In the genomic region with DNA sequence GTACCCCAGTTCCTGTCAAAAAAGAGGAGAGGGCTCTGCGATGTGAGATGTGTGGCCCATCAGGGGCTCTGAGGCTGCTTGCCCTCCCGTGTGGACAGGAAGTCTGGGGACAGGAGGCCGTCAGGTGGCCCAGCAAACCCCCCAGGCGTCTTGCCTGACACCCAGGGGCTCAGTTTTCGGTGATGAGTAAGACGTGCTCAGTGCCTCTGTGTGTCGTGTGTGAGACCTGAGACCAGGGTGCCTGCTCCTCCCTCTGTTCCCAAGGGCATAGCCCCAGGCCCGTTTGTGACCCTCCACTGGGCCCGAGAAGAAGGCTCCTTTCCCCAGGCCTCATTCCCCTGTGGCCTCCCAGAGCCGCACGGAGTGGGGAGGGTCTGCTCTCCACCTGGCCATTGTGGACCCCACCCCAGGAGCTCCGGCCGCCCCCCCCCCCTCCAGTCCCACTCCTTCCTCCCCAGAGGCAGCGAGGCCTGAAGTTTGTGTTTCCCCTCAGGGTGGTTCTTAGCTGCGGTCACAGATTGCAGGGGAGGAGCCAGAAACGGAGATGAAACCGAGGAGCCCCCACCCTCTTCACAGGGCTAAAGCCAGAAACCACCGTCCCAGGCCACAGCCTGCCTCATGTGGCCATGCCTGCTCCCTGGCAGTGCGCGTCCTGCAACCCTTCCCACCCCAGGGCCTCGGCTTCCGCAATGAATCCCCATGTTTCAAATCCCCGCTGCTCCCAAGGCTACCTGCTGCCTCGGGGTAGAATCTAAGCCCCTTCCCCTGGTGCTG, we compare ENCODE assay signal across 9 cellular contexts. TPM values are rescaled to one million over a fixed set of nuclear protein-coding genes. Genes with fewer than 3 reads are reported as not detected.
A peak's percentile ranks its signal among the peaks of the same experiment; 100 is the strongest.
DNase-seq lines count a peak whose midpoint lies in the region; ATAC-seq, FAIRE-seq and TF ChIP-seq lines count a peak whose summit lies in the region.
"Had no signal": no experiment of that assay in that cellular context is flagged by ENCODE, and none has a peak within 500 bp of the region (broad histone marks: within the 10 kb centered on the region; RNA-seq: fewer than 3 reads in every experiment).

No MANE protein-coding gene starts in this region.

- TF ChIP-seq POLR2A in HepG2 (IDR thresholded peaks at IDR 0.05; ENCODE audit: insufficient read depth in 1 of 2, low read depth in 2 of 2, low read length in 2 of 2): no peak

- no peak for FAIRE-seq in HepG2 (lab: Jason Lieb, UNC)

- no peaks in the 10 kb centered on the region for H3K9me3 ChIP-seq in SK-N-SH
- H3K9me3 ChIP-seq in HepG2 (ENCODE audit: low read length): no peaks in the 10 kb centered on the region
- H3K9me3 ChIP-seq: body of pancreas had no signal

- no peak for TF ChIP-seq CTCF in SK-N-SH (IDR thresholded peaks at IDR 0.05)
- TF ChIP-seq CTCF in HepG2 (CRISPR knock-in tag; IDR thresholded peaks at IDR 0.05): no peak

- H3F3A ChIP-seq in SK-N-SH (replicated peaks; ENCODE audit: insufficient read depth): peaks cover 41% of the 10 kb centered on the region

- peaks cover 78% of the 10 kb centered on the region for H3K79me2 ChIP-seq in SK-N-SH (ENCODE audit: insufficient read depth)
- H3K79me2 ChIP-seq in HepG2 (ENCODE audit: insufficient read depth, low read length): peaks cover under 1% of the 10 kb centered on the region

- H3K4me2 ChIP-seq in SK-N-SH: peak overlapping the region; percentile 98
- H3K4me2 ChIP-seq in HepG2 (ENCODE audit: low read depth, low read length): no peak overlapping the region

- TF ChIP-seq EP300 in SK-N-SH (IDR thresholded peaks at IDR 0.05; ENCODE audit: borderline replicate concordance in 1 of 2, low read depth in 1 of 2, low read length in 1 of 2) (no peak), HepG2 (IDR thresholded peaks at IDR 0.05; ENCODE audit: low read depth in 2 of 2, low read length in 2 of 2) (no peak), HepG2 (CRISPR knock-in tag; IDR thresholded peaks at IDR 0.05; ENCODE audit: borderline replicate concordance) (no peak)

- no TSS peak for BruUV-seq in HepG2 (replicated peaks; lab: Mats Ljungman, UMichigan)

- intact Hi-C loops in HepG2 (cut with micrococcal nuclease; ENCODE audit: unreplicated experiment): loop anchor here (10.0 kb wide), 1 partner anchor 123 kb away; a partner anchor contains a TSS

- peaks cover 8% of the 10 kb centered on the region for H3K36me3 Mint-ChIP-seq in activated CD8-positive, alpha-beta T cell treated with anti-CD3 and anti-CD28 coated beads, Interleukin-2, amount 10 ng/mL, durations not matched to agents 7 days and 5 days (ENCODE audit: low read depth)

- H3K27me3 Mint-ChIP-seq in activated CD8-positive, alpha-beta T cell treated with anti-CD3 and anti-CD28 coated beads, Interleukin-2, amount 10 ng/mL, durations not matched to agents 7 days and 5 days (ENCODE audit: low read depth): peaks cover 12% of the 10 kb centered on the region

- H3K27ac ChIP-seq in SK-N-SH (ENCODE audit: low read depth in 2 of 2, low read length in 1 of 2) (no peak overlapping the region), HepG2 (ENCODE audit: extremely low read length, insufficient read depth, low read length) (no peak overlapping the region)

- no peaks in the 10 kb centered on the region for H3K9me3 Mint-ChIP-seq in activated CD8-positive, alpha-beta T cell treated with anti-CD3 and anti-CD28 coated beads, Interleukin-2, amount 10 ng/mL, durations not matched to agents 7 days and 5 days (ENCODE audit: insufficient read depth)

- H2AFZ ChIP-seq in SK-N-SH (ENCODE audit: low read depth): no peak overlapping the region
- H2AFZ ChIP-seq in HepG2 (ENCODE audit: low read length): no peak overlapping the region

- in situ Hi-C loops in HepG2 (cut with HindIII; ENCODE audit: extremely low pct_ligation_motif_present, low pct_unique_long_range_greater_than_20kb): no loop called here

- H4K20me1 ChIP-seq in SK-N-SH (ENCODE audit: insufficient read depth) (peaks cover 35% of the 10 kb centered on the region), HepG2 (ENCODE audit: insufficient read depth, low read length) (no peaks in the 10 kb centered on the region)

- H3K9me2 ChIP-seq in SK-N-SH: no peaks in the 10 kb centered on the region

- no peak overlapping the region for H3K9ac ChIP-seq in SK-N-SH
- no peak overlapping the region for H3K9ac ChIP-seq in HepG2 (ENCODE audit: insufficient read depth, low read depth, low read length)

- DNase-seq in SK-N-SH (no peak), HepG2 (ENCODE audit: low spot score) (no peak), NCI-H748 (lab: John Stamatoyannopoulos, UW; ENCODE audit: unreplicated experiment) (no peak), cerebellar cortex (ENCODE audit: low spot score) (no peak)
- peak; percentile 57 for DNase-seq in activated CD8-positive, alpha-beta T cell treated with anti-CD3 and anti-CD28 coated beads, Interleukin-2, amount 10 ng/mL, durations not matched to agents 7 days and 5 days

- CTCF ChIA-PET in SK-N-SH (lab: Yijun Ruan, JAX): interaction anchor here (1.9 kb wide), 1 partner anchor 9 kb away, joined by 7 read pairs; no protein-coding TSS in a partner anchor
- CTCF ChIA-PET in activated CD8-positive, alpha-beta T cell treated with anti-CD3 and anti-CD28 coated beads, Interleukin-2, amount 10 ng/mL, durations not matched to agents 7 days and 5 days (lab: Charles Lee): interaction anchor here (1.1 to 4.0 kb wide), 3 partner anchors 33 to 84 kb away, joined by 4 to 25 read pairs (median 14); a partner anchor contains a TSS
- CTCF ChIA-PET in HepG2 (lab: Yijun Ruan, JAX; ENCODE audit: low intra/inter-chr PET ratio, low total read pairs): no interaction called here

- TF ChIP-seq RAD21 in SK-N-SH (IDR thresholded peaks at IDR 0.05; ENCODE audit: low read length): no peak
- no peak for TF ChIP-seq RAD21 in HepG2 (CRISPR knock-in tag; IDR thresholded peaks at IDR 0.05)

- peak overlapping the region; percentile 69 for H3K27ac Mint-ChIP-seq in activated CD8-positive, alpha-beta T cell treated with anti-CD3 and anti-CD28 coated beads, Interleukin-2, amount 10 ng/mL, durations not matched to agents 7 days and 5 days

- 93% methylated on average over 20 of the region's 24 CpGs for WGBS in SK-N-SH (ENCODE audit: low lambda C conversion rate)
- 79% methylated on average over 19 of the region's 24 CpGs for WGBS in HepG2 (ENCODE audit: low lambda C conversion rate)

- POLR2A ChIA-PET in SK-N-SH (lab: Yijun Ruan, JAX) (interaction anchor here (0.9 kb wide), 1 partner anchor 10 kb away, joined by 4 read pairs; a partner anchor contains a TSS), HepG2 (lab: Yijun Ruan, JAX) (interaction anchor here (2.2 kb wide), 1 partner anchor 9 kb away, joined by 16 read pairs; no protein-coding TSS in a partner anchor)
- POLR2A ChIA-PET in activated CD8-positive, alpha-beta T cell treated with anti-CD3 and anti-CD28 coated beads, Interleukin-2, amount 10 ng/mL, durations not matched to agents 7 days and 5 days (lab: Charles Lee): interaction anchor here (0.9 to 1.1 kb wide), 3 partner anchors 9 to 193 kb away, joined by 3 to 4 read pairs (median 3); a partner anchor contains a TSS

- peak overlapping the region; percentile 65 for H3K4me3 Mint-ChIP-seq in activated CD8-positive, alpha-beta T cell treated with anti-CD3 and anti-CD28 coated beads, Interleukin-2, amount 10 ng/mL, durations not matched to agents 7 days and 5 days

- no peaks in the 10 kb centered on the region for H3K27me3 ChIP-seq in SK-N-SH (ENCODE audit: insufficient read depth)
- peaks cover 0 to 24% of the 10 kb centered on the region in 2 experiments; a peak in 3 of 5 replicates for H3K27me3 ChIP-seq in HepG2 (ENCODE audit: control insufficient read depth in 1 of 2, insufficient read depth in 2 of 2, low read length in 2 of 2)
- H3K27me3 ChIP-seq: body of pancreas had no signal

- peaks cover 28% of the 10 kb centered on the region for H3K4me1 Mint-ChIP-seq in activated CD8-positive, alpha-beta T cell treated with anti-CD3 and anti-CD28 coated beads, Interleukin-2, amount 10 ng/mL, durations not matched to agents 7 days and 5 days (ENCODE audit: low read depth)

- H3K4me1 ChIP-seq in SK-N-SH (ENCODE audit: control insufficient read depth in 1 of 2, insufficient read depth in 2 of 2, low read depth in 1 of 2, low read length in 1 of 2) (peaks cover 17 to 26% of the 10 kb centered on the region in 2 experiments; a peak in 3 of 4 replicates), HepG2 (ENCODE audit: insufficient read depth, low read length) (peaks cover 45% of the 10 kb centered on the region)

- no peak for ATAC-seq in SK-N-SH treated with all-trans-retinoic acid at 6 μM for 48 hours
- ATAC-seq in HG03060 (IDR thresholded peaks at IDR 0.05; ENCODE audit: low read depth, unreplicated experiment): peak; percentile 18
- no peak for ATAC-seq in activated CD8-positive, alpha-beta T cell treated with anti-CD3 and anti-CD28 coated beads, Interleukin-2, amount 10 ng/mL, durations not matched to agents 7 days and 5 days
- no peak for ATAC-seq in HepG2
- no peak for ATAC-seq in HG03469 (IDR thresholded peaks at IDR 0.05; ENCODE audit: unreplicated experiment)
- ATAC-seq: body of pancreas had no signal

- peaks cover 3% of the 10 kb centered on the region in 2 experiments for H3K36me3 ChIP-seq in SK-N-SH (replicated peaks in 1 of 2; ENCODE audit: control insufficient read depth in 1 of 2, insufficient read depth in 2 of 2, low read length in 1 of 2)
- no peaks in the 10 kb centered on the region for H3K36me3 ChIP-seq in HepG2 (replicated peaks in 1 of 2; ENCODE audit: control insufficient read depth in 1 of 2, insufficient read depth in 2 of 2, low read length in 2 of 2)

- H3K4me3 ChIP-seq in SK-N-SH (ENCODE audit: low read depth in 2 of 2, low read length in 1 of 2) (peak overlapping the region in 1 of 2 experiments; percentile 73; a peak in 1 of 4 replicates), HepG2 (replicated peaks in 1 of 3; ENCODE audit: insufficient read depth in 1 of 3, low read depth in 2 of 3, low read length in 3 of 3) (no peak overlapping the region; a peak in 1 of 6 replicates)
- H3K4me3 ChIP-seq: body of pancreas had no signal

RNA-seq across cellular contexts. Expression of a gene that starts 4.9 kb away (rescaled TPM):
- polyA plus RNA-seq in SK-N-SH (2012; rRNA removed) (3,367 and 7,871 TPM in 2 replicates), HepG2 (2011; rRNA removed) (1,138 and 1,217 TPM in 2 replicates)
- polyA plus RNA-seq in SK-N-SH (2012; cell fraction: cytosol; rRNA removed): 4,016 and 6,640 TPM in 2 replicates
- 7,589 and 12,425 TPM in 2 replicates for polyA plus RNA-seq in SK-N-SH (2012; cell fraction: nucleus; rRNA removed)
- 1,000 to 10,000 TPM; 5,147 to 5,318 TPM for total RNA-seq in activated CD8-positive, alpha-beta T cell treated with anti-CD3 and anti-CD28 coated beads, Interleukin-2, amount 10 ng/mL, durations not matched to agents 7 days and 5 days
- 973 and 1,028 TPM in 2 replicates for total RNA-seq in HepG2 (2016; rRNA removed; fragmentation: Illumina TruSeq; extraction: Trizol)
- total RNA-seq in HepG2 (2016; cell fraction: cytosol; rRNA removed; fragmentation: Illumina TruSeq; extraction: Trizol; ENCODE audit: low read depth): 361 and 399 TPM in 2 replicates
- total RNA-seq in HepG2 (2016; cell fraction: insoluble cytoplasmic fraction; rRNA removed; fragmentation: Illumina TruSeq; extraction: Trizol): 848 and 989 TPM in 2 replicates
- total RNA-seq in HepG2 (2016; cell fraction: membrane; rRNA removed; fragmentation: Illumina TruSeq; extraction: Trizol): 986 and 1,002 TPM in 2 replicates
- 479 and 519 TPM in 2 replicates for total RNA-seq in HepG2 (2016; cell fraction: nucleus; rRNA removed; fragmentation: Illumina TruSeq; extraction: Trizol)
- 2,631 and 2,697 TPM in 2 replicates for polyA plus RNA-seq in HepG2 (2011; cell fraction: cytosol; rRNA removed)
- polyA plus RNA-seq in HepG2 (2011; cell fraction: nucleus; rRNA removed): 3,693 and 3,967 TPM in 2 replicates
- 1,881 and 2,139 TPM in 2 replicates for polyA plus RNA-seq in HepG2 (2012)
- polyA plus RNA-seq in HepG2 (2016; cell fraction: cytosol; fragmentation: Illumina TruSeq; extraction: Trizol; ENCODE audit: low read depth): 598 and 619 TPM in 2 replicates
- polyA plus RNA-seq in HepG2 (2016; cell fraction: insoluble cytoplasmic fraction; fragmentation: Illumina TruSeq; extraction: Trizol; ENCODE audit: low read depth): 1,358 and 1,713 TPM in 2 replicates
- 1,224 and 1,364 TPM in 2 replicates for polyA plus RNA-seq in HepG2 (2016; cell fraction: membrane; fragmentation: Illumina TruSeq; extraction: Trizol; ENCODE audit: low read depth)
- 1,038 and 1,070 TPM in 2 replicates for polyA plus RNA-seq in HepG2 (2016; cell fraction: nucleus; fragmentation: Illumina TruSeq; extraction: Trizol; ENCODE audit: insufficient read depth, low read depth)
- polyA minus RNA-seq in HepG2 (2011; rRNA and poly(A)+ RNA removed; ENCODE audit: low replicate concordance): 750 and 1,581 TPM in 2 replicates
- polyA minus RNA-seq in HepG2 (2011; cell fraction: cytosol; rRNA and poly(A)+ RNA removed): 1,072 and 1,192 TPM in 2 replicates
- 609 and 760 TPM in 2 replicates for polyA minus RNA-seq in HepG2 (2011; cell fraction: nucleus; rRNA and poly(A)+ RNA removed)

RNA-seq across cellular contexts. Expression of a gene that starts 10.7 kb away (rescaled TPM):
- polyA plus RNA-seq in SK-N-SH (2012; rRNA removed) (2.0 and 2.1 TPM in 2 replicates), HepG2 (2011; rRNA removed) (0.09 and 0.31 TPM in 2 replicates)
- polyA plus RNA-seq in SK-N-SH (2012; cell fraction: cytosol; rRNA removed): 0.31 and 0.79 TPM in 2 replicates
- 10.6 and 13.6 TPM in 2 replicates for polyA plus RNA-seq in SK-N-SH (2012; cell fraction: nucleus; rRNA removed)
- under 1 TPM; 0.52 to 0.74 TPM for total RNA-seq in activated CD8-positive, alpha-beta T cell treated with anti-CD3 and anti-CD28 coated beads, Interleukin-2, amount 10 ng/mL, durations not matched to agents 7 days and 5 days
- total RNA-seq in HepG2 (2016; rRNA removed; fragmentation: Illumina TruSeq; extraction: Trizol): not detected in 2 replicates
- total RNA-seq in HepG2 (2016; cell fraction: cytosol; rRNA removed; fragmentation: Illumina TruSeq; extraction: Trizol; ENCODE audit: low read depth): not detected in 2 replicates
- total RNA-seq in HepG2 (2016; cell fraction: insoluble cytoplasmic fraction; rRNA removed; fragmentation: Illumina TruSeq; extraction: Trizol): not detected in 2 replicates
- total RNA-seq in HepG2 (2016; cell fraction: membrane; rRNA removed; fragmentation: Illumina TruSeq; extraction: Trizol): not detected in 2 replicates
- not detected in 2 replicates for total RNA-seq in HepG2 (2016; cell fraction: nucleus; rRNA removed; fragmentation: Illumina TruSeq; extraction: Trizol)
- polyA plus RNA-seq in HepG2 (2011; cell fraction: cytosol; rRNA removed): 0.17 TPM in 2 replicates
- polyA plus RNA-seq in HepG2 (2011; cell fraction: nucleus; rRNA removed): 2.2 and 2.8 TPM in 2 replicates
- 0.11 and 0.17 TPM in 2 replicates for polyA plus RNA-seq in HepG2 (2012)
- not detected in 2 replicates for polyA plus RNA-seq in HepG2 (2016; cell fraction: cytosol; fragmentation: Illumina TruSeq; extraction: Trizol; ENCODE audit: low read depth)
- not detected in 2 replicates for polyA plus RNA-seq in HepG2 (2016; cell fraction: insoluble cytoplasmic fraction; fragmentation: Illumina TruSeq; extraction: Trizol; ENCODE audit: low read depth)
- not detected in 2 replicates for polyA plus RNA-seq in HepG2 (2016; cell fraction: membrane; fragmentation: Illumina TruSeq; extraction: Trizol; ENCODE audit: low read depth)
- not detected in 2 replicates for polyA plus RNA-seq in HepG2 (2016; cell fraction: nucleus; fragmentation: Illumina TruSeq; extraction: Trizol; ENCODE audit: insufficient read depth, low read depth)
- 1.5 and 1.9 TPM in 2 replicates for polyA minus RNA-seq in HepG2 (2011; rRNA and poly(A)+ RNA removed; ENCODE audit: low replicate concordance)
- polyA minus RNA-seq in HepG2 (2011; cell fraction: cytosol; rRNA and poly(A)+ RNA removed): not detected in 2 replicates
- polyA minus RNA-seq in HepG2 (2011; cell fraction: nucleus; rRNA and poly(A)+ RNA removed): 0.75 and 0.77 TPM in 2 replicates

RNA-seq across cellular contexts. Expression of a gene that starts 34.6 kb away (rescaled TPM):
- polyA plus RNA-seq in SK-N-SH (2012; rRNA removed) (17.1 and 18.9 TPM in 2 replicates), HepG2 (2011; rRNA removed) (7.6 and 11.1 TPM in 2 replicates)
- polyA plus RNA-seq in SK-N-SH (2012; cell fraction: cytosol; rRNA removed): 6.8 and 12.0 TPM in 2 replicates
- polyA plus RNA-seq in SK-N-SH (2012; cell fraction: nucleus; rRNA removed): 94.3 and 134 TPM in 2 replicates
- 10 to 100 TPM; 39.2 to 43.6 TPM for total RNA-seq in activated CD8-positive, alpha-beta T cell treated with anti-CD3 and anti-CD28 coated beads, Interleukin-2, amount 10 ng/mL, durations not matched to agents 7 days and 5 days
- total RNA-seq in HepG2 (2016; rRNA removed; fragmentation: Illumina TruSeq; extraction: Trizol): 13.9 and 20.8 TPM in 2 replicates
- 10.4 and 11.2 TPM in 2 replicates for total RNA-seq in HepG2 (2016; cell fraction: cytosol; rRNA removed; fragmentation: Illumina TruSeq; extraction: Trizol; ENCODE audit: low read depth)
- 11.4 and 20.4 TPM in 2 replicates for total RNA-seq in HepG2 (2016; cell fraction: insoluble cytoplasmic fraction; rRNA removed; fragmentation: Illumina TruSeq; extraction: Trizol)
- 23.6 and 25.4 TPM in 2 replicates for total RNA-seq in HepG2 (2016; cell fraction: membrane; rRNA removed; fragmentation: Illumina TruSeq; extraction: Trizol)
- total RNA-seq in HepG2 (2016; cell fraction: nucleus; rRNA removed; fragmentation: Illumina TruSeq; extraction: Trizol): 19.0 and 22.7 TPM in 2 replicates
- polyA plus RNA-seq in HepG2 (2011; cell fraction: cytosol; rRNA removed): 6.5 and 11.8 TPM in 2 replicates
- 37.4 and 38.6 TPM in 2 replicates for polyA plus RNA-seq in HepG2 (2011; cell fraction: nucleus; rRNA removed)
- polyA plus RNA-seq in HepG2 (2012): 9.3 and 10.7 TPM in 2 replicates
- 6.1 and 6.4 TPM in 2 replicates for polyA plus RNA-seq in HepG2 (2016; cell fraction: cytosol; fragmentation: Illumina TruSeq; extraction: Trizol; ENCODE audit: low read depth)
- polyA plus RNA-seq in HepG2 (2016; cell fraction: insoluble cytoplasmic fraction; fragmentation: Illumina TruSeq; extraction: Trizol; ENCODE audit: low read depth): 13.7 and 17.1 TPM in 2 replicates
- polyA plus RNA-seq in HepG2 (2016; cell fraction: membrane; fragmentation: Illumina TruSeq; extraction: Trizol; ENCODE audit: low read depth): 14.4 and 16.7 TPM in 2 replicates
- 43.7 and 45.9 TPM in 2 replicates for polyA plus RNA-seq in HepG2 (2016; cell fraction: nucleus; fragmentation: Illumina TruSeq; extraction: Trizol; ENCODE audit: insufficient read depth, low read depth)
- 13.6 and 27.9 TPM in 2 replicates for polyA minus RNA-seq in HepG2 (2011; rRNA and poly(A)+ RNA removed; ENCODE audit: low replicate concordance)
- 7.7 and 8.2 TPM in 2 replicates for polyA minus RNA-seq in HepG2 (2011; cell fraction: cytosol; rRNA and poly(A)+ RNA removed)
- polyA minus RNA-seq in HepG2 (2011; cell fraction: nucleus; rRNA and poly(A)+ RNA removed): 22.8 and 26.2 TPM in 2 replicates
